30 cellular contexts compared by ENCODE assay signal in genomic region chr7:116708861-116709260, GRCh38. TPM values are rescaled to one million over a fixed set of nuclear protein-coding genes. Genes with fewer than 3 reads are reported as not detected.
DNase-seq lines count a peak whose midpoint lies in the region; ATAC-seq, FAIRE-seq and TF ChIP-seq lines count a peak whose summit lies in the region.
"Had no signal": no experiment of that assay in that cellular context is flagged by ENCODE, and none has a peak within 500 bp of the region (broad histone marks: within the 10 kb centered on the region; RNA-seq: fewer than 3 reads in every experiment).

No MANE protein-coding gene starts in this region.

- DNase-seq in H54 (ENCODE audit: insufficient read length, low spot score) (no peak), Panc1 (ENCODE audit: low read depth, low spot score) (no peak), foreskin melanocyte (peak; percentile 90), upper lobe of right lung (no peak), amniotic stem cell (lab: John Stamatoyannopoulos, UW) (no peak)
- DNase-seq: activated CD8-positive, alpha-beta T cell treated with anti-CD3 and anti-CD28 coated beads, Interleukin-2, amount 10 ng/mL, durations not matched to agents 7 days and 5 days; activated effector memory CD4-positive, alpha-beta T cell treated with Interleukin-2 at 50 U/mL for 16 hours; activated T-cell treated with anti-CD3 and anti-CD28 coated beads for 4 hours; effector CD8-positive, alpha-beta T cell; erythroblast; left colon; MM.1S; naive thymus-derived CD4-positive, alpha-beta T cell; NCI-H146; NCI-H82; occipital lobe; SHP77 treated with DMSO at 0.1 percent for 48 hours; spleen; stimulated activated CD4-positive, alpha-beta T cell treated with anti-CD3 and anti-CD28 coated beads, Interleukin-2, amount 100 ng/mL, for 48 hours; uterus had no signal

- peak; percentile 78 for FAIRE-seq in H54 (lab: Jason Lieb, UNC)
- FAIRE-seq: GM19239, K562, TTC549 had no signal

- peaks cover 59% of the 10 kb centered on the region for H3K79me2 ChIP-seq in ACC112 (ENCODE audit: control insufficient read depth, insufficient read depth, low read length, unreplicated experiment)

- ATAC-seq in Panc1, result no peak
- ATAC-seq in upper lobe of right lung, result no peak
- no peak for ATAC-seq in GM18519 (IDR thresholded peaks at IDR 0.05; ENCODE audit: low FRiP score, unreplicated experiment)
- no peak for ATAC-seq in HG02571 (IDR thresholded peaks at IDR 0.05; ENCODE audit: unreplicated experiment)
- ATAC-seq: activated CD8-positive, alpha-beta T cell treated with anti-CD3 and anti-CD28 coated beads, Interleukin-2, amount 10 ng/mL, durations not matched to agents 7 days and 5 days; K562; left colon; naive thymus-derived CD4-positive, alpha-beta T cell; stimulated activated memory B cell treated with anti-CD40 and anti-IgM and Interleukin-4, amounts not matched to agents 10 μg/mL and 1 μg/mL and 100 μg/mL, for 72 hours had no signal

- TF ChIP-seq POLR2A in H54 (IDR thresholded peaks at IDR 0.05; ENCODE audit: low read depth, low read length), result no peak

- H3K27me3 ChIP-seq in ACC112 (ENCODE audit: insufficient read depth, low read length) (no peaks in the 10 kb centered on the region), Panc1 (ENCODE audit: control insufficient read depth, insufficient read depth, low read length) (no peaks in the 10 kb centered on the region), upper lobe of right lung (no peaks in the 10 kb centered on the region)
- H3K27me3 ChIP-seq: suprapubic skin, uterus had no signal

- H3K4me1 ChIP-seq in ACC112 (ENCODE audit: control insufficient read depth, insufficient read depth, low read length, unreplicated experiment) (peaks cover 80% of the 10 kb centered on the region), Panc1 (ENCODE audit: control insufficient read depth, insufficient read depth, low read length) (peaks cover 89% of the 10 kb centered on the region), upper lobe of right lung (no peaks in the 10 kb centered on the region)
- H3K4me1 ChIP-seq: spleen, uterus had no signal

- no peak overlapping the region for H2AFZ ChIP-seq in ACC112 (ENCODE audit: low read length, unreplicated experiment)

- no TSS peak for BruUV-seq in Panc1 (replicated peaks; lab: Mats Ljungman, UMichigan)

- H3K4me3 ChIP-seq in ACC112 (ENCODE audit: low read depth, low read length) (no peak overlapping the region), Panc1 (ENCODE audit: low read depth in 2 of 2, low read length in 2 of 2) (no peak overlapping the region; a peak in 1 of 4 replicates), upper lobe of right lung (no peak overlapping the region)
- H3K4me3 ChIP-seq: K562, spleen, suprapubic skin, uterus had no signal

- H3K9me3 ChIP-seq in Panc1 (ENCODE audit: control insufficient read depth, insufficient read depth, low read depth, low read length), result no peaks in the 10 kb centered on the region
- no peaks in the 10 kb centered on the region for H3K9me3 ChIP-seq in upper lobe of right lung
- H3K9me3 ChIP-seq: spleen, suprapubic skin, uterus had no signal

- in situ Hi-C loops in Panc1 (cut with HindIII; ENCODE audit: low pct_unique_long_range_greater_than_20kb, low sequenced_read_pairs), result no loop called here

- H3K27ac ChIP-seq in ACC112 (ENCODE audit: low read depth, low read length) (peak overlapping the region; percentile 84), Panc1 (ENCODE audit: low read length) (peak overlapping the region; percentile 91), upper lobe of right lung (no peak overlapping the region)
- H3K27ac ChIP-seq: C4-2B, spleen, suprapubic skin had no signal

- TF ChIP-seq CTCF in Panc1 (IDR thresholded peaks at IDR 0.05) (no peak), upper lobe of right lung (IDR thresholded peaks at IDR 0.05) (no peak)

- POLR2A ChIA-PET in Panc1 (lab: Charles Lee), result no interaction called here

- H3K36me3 ChIP-seq in ACC112 (ENCODE audit: insufficient read depth, low read length), result peaks cover 11% of the 10 kb centered on the region; the same call in 1 of the 2 replicates
- H3K36me3 ChIP-seq in Panc1 (ENCODE audit: control insufficient read depth, insufficient read depth, low read length), result no peaks in the 10 kb centered on the region
- no peaks in the 10 kb centered on the region for H3K36me3 ChIP-seq in upper lobe of right lung
- H3K36me3 ChIP-seq: spleen, suprapubic skin, uterus had no signal

- intact Hi-C loops in Panc1 (cut with micrococcal nuclease; ENCODE audit: unreplicated experiment) (no loop called here), upper lobe of right lung (cut with DNase I) (no loop called here)

- CTCF ChIA-PET in Panc1 (lab: Charles Lee), result interaction anchor here (0.5 kb wide), 1 partner anchor 18 kb away, joined by 3 read pairs; no protein-coding TSS in a partner anchor

RNA-seq across cellular contexts. Expression of gene MET, which starts 36.9 kb away (rescaled TPM):
- total RNA-seq in Panc1 (2021; ENCODE audit: unreplicated experiment), result 103 TPM
- 33.7 TPM for polyA plus RNA-seq in Panc1 (2012; ENCODE audit: insufficient read length)
- total RNA-seq in upper lobe of right lung, result 69.6 TPM
- total RNA-seq: activated CD8-positive, alpha-beta T cell treated with anti-CD3 and anti-CD28 coated beads, Interleukin-2, amount 10 ng/mL, durations not matched to agents 7 days and 5 days; OCI-LY7 had no signal
- polyA plus RNA-seq: naive thymus-derived CD4-positive, alpha-beta T cell had no signal
